23 cellular contexts compared by ENCODE assay signal in genomic region chr7:154873722-154874121, GRCh38.
"Had no signal": no experiment of that assay in that cellular context is flagged by ENCODE, and none has a peak within 500 bp of the region (broad histone marks: within the 10 kb centered on the region; RNA-seq: fewer than 3 reads in every experiment).

No MANE protein-coding gene starts in this region.

- H3K4me1 Mint-ChIP-seq: activated B cell treated with CpG ODN at 0.5 μM for 24 hours; activated CD4-positive, alpha-beta T cell treated with anti-CD3 and anti-CD28 coated beads, Interleukin-2, amount 10 ng/mL, durations not matched to agents 24 days and 14 days; activated CD8-positive, alpha-beta memory T cell treated with anti-CD3 and anti-CD28 coated beads, Interleukin-2, amount 10 ng/mL, durations not matched to agents 7 days and 5 days; activated T-helper 17 cell treated with anti-CD3 and anti-CD28 coated beads, Interleukin-2, amount 50 U/mL, for 72 hours had no signal

- ATAC-seq: activated CD8-positive, alpha-beta memory T cell treated with anti-CD3 and anti-CD28 coated beads, Interleukin-2, amount 10 ng/mL, durations not matched to agents 7 days and 5 days; activated T-cell treated with anti-CD3 and anti-CD28 coated beads, Interleukin-2, amount 50 U/mL, for 4 hours; activated T-helper 17 cell treated with anti-CD3 and anti-CD28 coated beads, Interleukin-2, amount 50 U/mL, for 72 hours; PC-3; T-helper 17 cell had no signal

- FAIRE-seq: astrocyte, RCC 7860, TTC549 had no signal

- H3K36me3 Mint-ChIP-seq: activated CD8-positive, alpha-beta memory T cell treated with anti-CD3 and anti-CD28 coated beads, Interleukin-2, amount 10 ng/mL, durations not matched to agents 7 days and 5 days; activated naive CD8-positive, alpha-beta T cell had no signal

- H3K27ac Mint-ChIP-seq: activated B cell treated with CpG ODN at 0.5 μM for 24 hours; activated CD4-positive, alpha-beta T cell treated with anti-CD3 and anti-CD28 coated beads, Interleukin-2, amount 10 ng/mL, durations not matched to agents 24 days and 14 days; activated CD8-positive, alpha-beta memory T cell treated with anti-CD3 and anti-CD28 coated beads, Interleukin-2, amount 10 ng/mL, durations not matched to agents 7 days and 5 days; activated naive CD4-positive, alpha-beta T cell treated with anti-CD3 and anti-CD28 coated beads for 36 hours; activated naive CD8-positive, alpha-beta T cell; activated T-helper 17 cell treated with anti-CD3 and anti-CD28 coated beads, Interleukin-2, amount 50 U/mL, for 72 hours; T-helper 17 cell had no signal

- H3K27me3 ChIP-seq: brain microvascular endothelial cell had no signal

- H3K36me3 ChIP-seq: brain microvascular endothelial cell had no signal

- H3K9me3 Mint-ChIP-seq: activated B cell treated with CpG ODN at 0.5 μM for 24 hours; activated CD4-positive, alpha-beta T cell treated with anti-CD3 and anti-CD28 coated beads, Interleukin-2, amount 10 ng/mL, durations not matched to agents 24 days and 14 days; activated naive CD4-positive, alpha-beta T cell treated with anti-CD3 and anti-CD28 coated beads for 36 hours; activated T-cell treated with anti-CD3 and anti-CD28 coated beads, Interleukin-2, amount 50 U/mL, for 4 hours; activated T-helper 17 cell treated with anti-CD3 and anti-CD28 coated beads, Interleukin-2, amount 50 U/mL, for 72 hours had no signal

- DNase-seq: activated B cell treated with CpG ODN at 0.5 μM for 24 hours; activated CD4-positive, alpha-beta T cell treated with anti-CD3 and anti-CD28 coated beads for 1 hour; activated CD4-positive, alpha-beta T cell treated with anti-CD3 and anti-CD28 coated beads, Interleukin-2, amount 10 ng/mL, durations not matched to agents 24 days and 14 days; activated CD4-positive, alpha-beta T cell treated with anti-CD3 and anti-CD28 coated beads, Interleukin-2, amount 50 U/mL, for 48 hours; activated CD8-positive, alpha-beta memory T cell treated with anti-CD3 and anti-CD28 coated beads, Interleukin-2, amount 10 ng/mL, durations not matched to agents 7 days and 5 days; activated gamma-delta T cell; activated naive CD4-positive, alpha-beta T cell treated with anti-CD3 and anti-CD28 coated beads for 36 hours; activated T-cell treated with anti-CD3 and anti-CD28 coated beads, Interleukin-2, amount 50 U/mL, for 4 hours; brain microvascular endothelial cell; KG1; NCI-H1092; NCI-H1417; NCI-H1694; NCI-H2107; PC-3; SHP77 treated with DMSO at 0.1 percent for 48 hours; T-helper 17 cell; T-helper 9 cell had no signal

- H3K4me3 Mint-ChIP-seq: activated B cell treated with CpG ODN at 0.5 μM for 24 hours; activated CD4-positive, alpha-beta T cell treated with anti-CD3 and anti-CD28 coated beads, Interleukin-2, amount 10 ng/mL, durations not matched to agents 24 days and 14 days; activated CD8-positive, alpha-beta memory T cell treated with anti-CD3 and anti-CD28 coated beads, Interleukin-2, amount 10 ng/mL, durations not matched to agents 7 days and 5 days; activated naive CD4-positive, alpha-beta T cell treated with anti-CD3 and anti-CD28 coated beads for 36 hours; activated naive CD8-positive, alpha-beta T cell; activated T-cell treated with anti-CD3 and anti-CD28 coated beads, Interleukin-2, amount 50 U/mL, for 4 hours; activated T-helper 17 cell treated with anti-CD3 and anti-CD28 coated beads, Interleukin-2, amount 50 U/mL, for 72 hours; T-helper 17 cell had no signal

- H3K27ac ChIP-seq: brain microvascular endothelial cell had no signal
